ENCODE assay signal across 23 cellular contexts in the genomic region with DNA sequence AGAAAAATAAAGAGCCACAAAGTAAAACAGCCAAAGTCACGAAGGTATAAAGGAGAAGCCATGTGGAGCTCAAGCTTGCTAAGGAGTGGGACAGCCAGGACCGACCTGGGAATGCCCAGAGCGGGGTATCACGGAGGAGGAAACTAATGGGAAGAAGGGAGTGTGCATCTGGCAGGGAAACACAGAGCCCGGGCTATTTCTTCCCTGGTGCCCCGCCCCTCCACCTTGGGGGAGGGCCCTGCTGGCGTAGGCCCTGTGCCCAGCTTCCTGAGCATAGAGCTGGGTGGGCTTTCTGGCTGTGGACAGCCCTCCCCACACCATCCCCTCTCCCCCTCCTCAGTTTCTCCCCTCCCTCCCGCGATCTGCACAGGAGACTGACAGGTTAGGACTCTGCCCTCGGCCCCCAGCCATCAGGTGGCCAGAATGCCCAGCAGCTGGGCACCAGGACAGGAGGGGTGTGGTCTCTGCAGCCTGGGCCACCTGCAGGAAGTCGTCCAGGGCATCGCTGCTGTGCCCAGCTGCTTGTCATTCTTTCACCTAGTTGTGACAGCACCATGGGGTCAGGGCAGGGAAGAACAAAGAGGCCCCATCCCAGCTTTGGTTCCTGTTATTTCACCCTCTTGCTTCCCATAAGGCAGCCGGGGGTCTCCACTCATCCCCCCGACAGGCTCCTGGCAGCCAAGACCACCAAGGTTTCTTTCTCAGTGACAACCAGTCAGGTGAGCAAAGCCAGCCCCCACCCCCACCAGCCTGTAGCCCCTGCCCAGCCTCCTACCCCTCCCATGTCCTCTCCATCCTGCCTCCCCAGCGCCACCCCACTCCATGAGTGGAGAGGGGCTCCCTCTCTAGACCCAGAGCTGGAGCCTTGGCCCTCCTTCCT. TPM values are rescaled to one million over a fixed set of nuclear protein-coding genes. Genes with fewer than 3 reads are reported as not detected.
DNase-seq lines count a peak whose midpoint lies in the region; ATAC-seq and TF ChIP-seq lines count a peak whose summit lies in the region.
"Had no signal": no experiment of that assay in that cellular context is flagged by ENCODE, and none has a peak within 500 bp of the region (broad histone marks: within the 10 kb centered on the region; RNA-seq: fewer than 3 reads in every experiment).

No MANE protein-coding gene starts in this region.

- H3K14ac ChIP-seq in IMR-90 (replicated peaks; ENCODE audit: low read depth, low read length), result no peak overlapping the region

- H2BK15ac ChIP-seq in IMR-90 (ENCODE audit: low read depth, low read length), result no peak overlapping the region

- H4K8ac ChIP-seq in IMR-90 (ENCODE audit: low read depth in 2 of 2, low read length in 2 of 2), result no peak overlapping the region

- CTCF ChIA-PET in IMR-90 (lab: Yijun Ruan, JAX), result no interaction called here
- CTCF ChIA-PET in activated CD4-positive, alpha-beta T cell treated with anti-CD3 and anti-CD28 coated beads for 36 hours (lab: Charles Lee), result interaction anchor here (0.5 to 0.9 kb wide), 3 partner anchors 20 to 175 kb away, joined by 3 read pairs; no protein-coding TSS in a partner anchor

- in situ Hi-C loops in IMR-90 (cut with MboI; ENCODE audit: low sequenced_read_pairs), result no loop called here

- H3K4me1 Mint-ChIP-seq in activated CD4-positive, alpha-beta T cell treated with anti-CD3 and anti-CD28 coated beads for 36 hours, result no peaks in the 10 kb centered on the region

- H3K27ac ChIP-seq in IMR-90 (ENCODE audit: insufficient read depth, low read length) (no peak overlapping the region), SJCRH30 (no peak overlapping the region)
- H3K27ac ChIP-seq: C4-2B, HL-60, parathyroid adenoma, SJSA1 had no signal

- no peak overlapping the region; the same call in 1 of the 2 replicates for H2AK5ac ChIP-seq in IMR-90 (ENCODE audit: low read depth, low read length)

- no peak for TF ChIP-seq POLR2A in IMR-90 (IDR thresholded peaks at IDR 0.05; ENCODE audit: low read depth, low read length)

- no peak overlapping the region for H4K91ac ChIP-seq in IMR-90 (ENCODE audit: insufficient read depth, low read depth, low read length)

- BruUV-seq in IMR-90 (replicated peaks; lab: Mats Ljungman, UMichigan), result no TSS peak

- H3K9me3 ChIP-seq in IMR-90 (ENCODE audit: control insufficient read depth, insufficient read depth, low read length) (no peaks in the 10 kb centered on the region), SJCRH30 (replicated peaks) (no peaks in the 10 kb centered on the region)
- H3K9me3 ChIP-seq: SJSA1 had no signal

- POLR2A ChIA-PET in IMR-90 (lab: Charles Lee; ENCODE audit: unreplicated experiment), result no interaction called here
- POLR2A ChIA-PET in activated CD4-positive, alpha-beta T cell treated with anti-CD3 and anti-CD28 coated beads for 36 hours (lab: Charles Lee), result no interaction called here

- ATAC-seq in IMR-90 (ENCODE audit: low read depth), result no peak
- no peak for ATAC-seq in esophagus mucosa
- no peak for ATAC-seq in GM19452 (IDR thresholded peaks at IDR 0.05; ENCODE audit: unreplicated experiment)
- no peak for ATAC-seq in activated CD4-positive, alpha-beta T cell treated with anti-CD3 and anti-CD28 coated beads for 36 hours

- no peak overlapping the region for H3K4me2 ChIP-seq in IMR-90 (ENCODE audit: low read depth, low read length)

- dilution Hi-C loops in IMR-90 (cut with HindIII; ENCODE audit: low sequenced_read_pairs, unreplicated experiment), result no loop called here

- H3K36me3 Mint-ChIP-seq in activated CD4-positive, alpha-beta T cell treated with anti-CD3 and anti-CD28 coated beads for 36 hours (ENCODE audit: low read depth), result no peaks in the 10 kb centered on the region

- WGBS in IMR-90 (ENCODE audit: extremely low coverage in 2 of 2, insufficient read length in 1 of 2), 2 experiments, result no CpG with 5 or more reads among the region's 15 CpGs

- H3K18ac ChIP-seq in IMR-90 (ENCODE audit: low read depth, low read length), result no peak overlapping the region

- H3K9ac ChIP-seq in IMR-90 (ENCODE audit: low read depth, low read length), result no peak overlapping the region
- H3K9ac ChIP-seq: parathyroid adenoma had no signal

- H3K27me3 ChIP-seq in IMR-90 (ENCODE audit: control insufficient read depth, insufficient read depth, low read length) (peaks cover 41% of the 10 kb centered on the region), SJCRH30 (peaks cover 6% of the 10 kb centered on the region; the same call in 1 of the 2 replicates)

- H3K4me3 ChIP-seq in IMR-90 (ENCODE audit: insufficient read depth, low read depth, low read length) (no peak overlapping the region), SJCRH30 (no peak overlapping the region)
- H3K4me3 ChIP-seq: SJSA1 had no signal

- H3K79me1 ChIP-seq in IMR-90 (ENCODE audit: low read depth in 1 of 2, low read length in 2 of 2), result no peaks in the 10 kb centered on the region

- H3K23ac ChIP-seq in IMR-90 (ENCODE audit: low read depth, low read length), result no peak overlapping the region

- no peaks in the 10 kb centered on the region; the same call in 1 of the 2 replicates for H3K9me1 ChIP-seq in IMR-90 (ENCODE audit: insufficient read depth, low read length)

- H3K4ac ChIP-seq in IMR-90 (ENCODE audit: low read depth, low read length), result no peak overlapping the region

- H3K4me3 Mint-ChIP-seq in activated CD4-positive, alpha-beta T cell treated with anti-CD3 and anti-CD28 coated beads for 36 hours, result no peak overlapping the region
- H3K4me3 Mint-ChIP-seq: activated T-helper 1 cell treated with anti-CD3 and anti-CD28 coated beads, Interleukin-12 subunit alpha, Interleukin-12 subunit beta, Interleukin-2, Interleukin-4 antibody, amounts not matched to agents 30 ng/mL and 10 ng/mL and 1 ng/mL, durations not matched to agents 14 hours and 24 hours and 36 hours had no signal

- intact Hi-C loops in IMR-90 (cut with micrococcal nuclease), result no loop called here
- intact Hi-C loops in activated CD4-positive, alpha-beta T cell treated with anti-CD3 and anti-CD28 coated beads for 36 hours (cut with DNase I, micrococcal nuclease), result no loop called here

- no peak overlapping the region for H3K27ac Mint-ChIP-seq in activated CD4-positive, alpha-beta T cell treated with anti-CD3 and anti-CD28 coated beads for 36 hours
- H3K27ac Mint-ChIP-seq: activated T-helper 1 cell treated with anti-CD3 and anti-CD28 coated beads, Interleukin-12 subunit alpha, Interleukin-12 subunit beta, Interleukin-2, Interleukin-4 antibody, amounts not matched to agents 30 ng/mL and 10 ng/mL and 1 ng/mL, durations not matched to agents 14 hours and 24 hours and 36 hours had no signal

- H3K36me3 ChIP-seq in IMR-90 (ENCODE audit: control insufficient read depth, insufficient read depth, low read length) (no peaks in the 10 kb centered on the region), SJCRH30 (no peaks in the 10 kb centered on the region)
- H3K36me3 ChIP-seq: SJSA1 had no signal

- no peaks in the 10 kb centered on the region for H4K20me1 ChIP-seq in IMR-90 (ENCODE audit: insufficient read depth, low read length)

- no peak overlapping the region for H2BK20ac ChIP-seq in IMR-90 (ENCODE audit: low read depth, low read length)

- no peak for TF ChIP-seq RAD21 in IMR-90 (IDR thresholded peaks at IDR 0.05; ENCODE audit: low read length)

- H2BK5ac ChIP-seq in IMR-90 (ENCODE audit: low read depth, low read length, poor library complexity, severe bottlenecking), result no peak overlapping the region

- DNase-seq in DMS53 (lab: John Stamatoyannopoulos, UW), result peak; percentile 83
- DNase-seq in IMR-90, result no peak
- peak; percentile 33 for DNase-seq in SK-N-DZ (ENCODE audit: low spot score)
- DNase-seq in mesenteric fat pad (ENCODE audit: low spot score), result peak; percentile 55
- DNase-seq in SJCRH30, result no peak
- no peak for DNase-seq in activated CD4-positive, alpha-beta T cell treated with anti-CD3 and anti-CD28 coated beads for 36 hours
- DNase-seq: activated CD4-positive, alpha-beta T cell treated with anti-CD3 and anti-CD28 coated beads, Interleukin-2, amount 50 U/mL, for 4 hours; amniotic stem cell; cerebellar nuclear complex; EL; glutamatergic neuron; Kasumi-1; kidney glomerular epithelial cell; NCI-H1694 treated with DMSO at 0.1 percent for 48 hours; stimulated activated naive CD4-positive, alpha-beta T cell treated with Interleukin-2 at 50 U/mL for 16 hours had no signal

- no peaks in the 10 kb centered on the region for H3K9me3 Mint-ChIP-seq in activated CD4-positive, alpha-beta T cell treated with anti-CD3 and anti-CD28 coated beads for 36 hours (ENCODE audit: low read depth)
- H3K9me3 Mint-ChIP-seq: activated T-helper 1 cell treated with anti-CD3 and anti-CD28 coated beads, Interleukin-12 subunit alpha, Interleukin-12 subunit beta, Interleukin-2, Interleukin-4 antibody, amounts not matched to agents 30 ng/mL and 10 ng/mL and 1 ng/mL, durations not matched to agents 14 hours and 24 hours and 36 hours had no signal

- no peak for TF ChIP-seq CTCF in IMR-90 (conservative IDR thresholded peaks at IDR 0.05; ENCODE audit: low read depth, low read length)

- H3K4me1 ChIP-seq in IMR-90 (ENCODE audit: control insufficient read depth, insufficient read depth, low read length) (no peaks in the 10 kb centered on the region; the same call in 1 of the 2 replicates), SJCRH30 (no peaks in the 10 kb centered on the region)

- no peak overlapping the region for H3K56ac ChIP-seq in IMR-90 (ENCODE audit: extremely low read depth, insufficient read depth, low read length)

- no peak overlapping the region for H4K5ac ChIP-seq in IMR-90 (ENCODE audit: low read depth, low read length)

- peaks cover 16% of the 10 kb centered on the region for H3K27me3 Mint-ChIP-seq in activated CD4-positive, alpha-beta T cell treated with anti-CD3 and anti-CD28 coated beads for 36 hours

- peak overlapping the region; percentile 61 for H2AK9ac ChIP-seq in IMR-90 (replicated peaks; ENCODE audit: low read depth, low read length, poor library complexity)

- H2BK120ac ChIP-seq in IMR-90 (ENCODE audit: low read depth, low read length), result no peak overlapping the region

- H2AFZ ChIP-seq in IMR-90 (replicated peaks; ENCODE audit: low read length, poor library complexity), result no peak overlapping the region
- H2AFZ ChIP-seq: parathyroid adenoma had no signal

RNA-seq across cellular contexts. Expression of a gene that starts 7.1 kb away (rescaled TPM):
- total RNA-seq in IMR-90 (2012; rRNA removed), result 31.4 and 40.9 TPM in 2 replicates
- 52.4 and 52.8 TPM in 2 replicates for polyA plus RNA-seq in IMR-90 (2012; rRNA removed)
- polyA plus RNA-seq in IMR-90 (2012; cell fraction: cytosol; rRNA removed), result 27.7 and 39.4 TPM in 2 replicates
- 31.4 and 38.7 TPM in 2 replicates for polyA plus RNA-seq in IMR-90 (2012; cell fraction: nucleus; rRNA removed; ENCODE audit: low replicate concordance)
- polyA plus RNA-seq in SK-N-DZ (2014; cell fraction: cytosol; rRNA removed), result 87.3 and 103 TPM in 2 replicates
- polyA plus RNA-seq in SK-N-DZ (2014; cell fraction: nucleus; rRNA removed), result 30.7 and 32.7 TPM in 2 replicates
- 49.6 TPM for total RNA-seq in mesenteric fat pad
- 38.4 TPM for total RNA-seq in esophagus mucosa
- 53.9 and 55.4 TPM in 2 replicates for total RNA-seq in SJCRH30 (2014; rRNA removed; shearing (Covaris generic))
- total RNA-seq in activated CD4-positive, alpha-beta T cell treated with anti-CD3 and anti-CD28 coated beads for 36 hours, result 100 to 1,000 TPM; 106 to 117 TPM

RNA-seq across cellular contexts. Expression of a gene that starts 20.0 kb away (rescaled TPM):
- 0.18 and 0.28 TPM in 2 replicates for total RNA-seq in IMR-90 (2012; rRNA removed)
- polyA plus RNA-seq in IMR-90 (2012; rRNA removed), result 0.17 and 0.32 TPM in 2 replicates
- 0.17 and 0.26 TPM in 2 replicates for polyA plus RNA-seq in IMR-90 (2012; cell fraction: cytosol; rRNA removed)
- 0.34 and 1.2 TPM in 2 replicates for polyA plus RNA-seq in IMR-90 (2012; cell fraction: nucleus; rRNA removed; ENCODE audit: low replicate concordance)
- 0.10 TPM in 1 of 2 replicates, not detected in the other for polyA plus RNA-seq in SK-N-DZ (2014; cell fraction: cytosol; rRNA removed)
- polyA plus RNA-seq in SK-N-DZ (2014; cell fraction: nucleus; rRNA removed), result 0.06 TPM in 1 of 2 replicates, not detected in the other
- total RNA-seq in mesenteric fat pad, result not detected
- not detected for total RNA-seq in esophagus mucosa
- not detected in 2 replicates for total RNA-seq in SJCRH30 (2014; rRNA removed; shearing (Covaris generic))
- not detected for total RNA-seq in activated CD4-positive, alpha-beta T cell treated with anti-CD3 and anti-CD28 coated beads for 36 hours
- total RNA-seq: activated T-helper 1 cell treated with anti-CD3 and anti-CD28 coated beads, Interleukin-12 subunit alpha, Interleukin-12 subunit beta, Interleukin-2, Interleukin-4 antibody, amounts not matched to agents 30 ng/mL and 10 ng/mL and 1 ng/mL, durations not matched to agents 14 hours and 24 hours and 36 hours; epithelial cell of proximal tubule; SJSA1 had no signal

RNA-seq across cellular contexts. Expression of a gene that starts 57.5 kb away (rescaled TPM):
- total RNA-seq in IMR-90 (2012; rRNA removed) (6.5 and 9.4 TPM in 2 replicates), mesenteric fat pad (17.1 TPM), esophagus mucosa (18.0 TPM)
- polyA plus RNA-seq in IMR-90 (2012; rRNA removed), result 28.8 and 32.8 TPM in 2 replicates
- polyA plus RNA-seq in IMR-90 (2012; cell fraction: cytosol; rRNA removed), result 14.2 and 15.9 TPM in 2 replicates
- polyA plus RNA-seq in IMR-90 (2012; cell fraction: nucleus; rRNA removed; ENCODE audit: low replicate concordance), result 9.9 and 11.3 TPM in 2 replicates
- 21.5 and 26.4 TPM in 2 replicates for polyA plus RNA-seq in SK-N-DZ (2014; cell fraction: cytosol; rRNA removed)
- 13.9 and 21.1 TPM in 2 replicates for polyA plus RNA-seq in SK-N-DZ (2014; cell fraction: nucleus; rRNA removed)
- total RNA-seq in SJCRH30 (2014; rRNA removed; shearing (Covaris generic)), result 18.2 and 20.1 TPM in 2 replicates
- total RNA-seq in activated CD4-positive, alpha-beta T cell treated with anti-CD3 and anti-CD28 coated beads for 36 hours, result 10 to 100 TPM; 25.7 to 29.2 TPM

Comparison
In these comparisons a context has a peak if more than half of its experiments do, and no peak if none do; other contexts are left out.
1. DNase-seq: peak in DMS53 (single experiment), SK-N-DZ (single experiment) and mesenteric fat pad (single experiment); none in IMR-90 (single experiment), SJCRH30 (0 of 2) and activated CD4-positive, alpha-beta T cell treated with anti-CD3 and anti-CD28 coated beads for 36 hours (single experiment).